ENCODE assay signal across 28 cellular contexts in genomic region chr12:128752386-128752785, GRCh38.
"Had no signal": no experiment of that assay in that cellular context is flagged by ENCODE, and none has a peak within 500 bp of the region (broad histone marks: within the 10 kb centered on the region; RNA-seq: fewer than 3 reads in every experiment).

No MANE protein-coding gene starts in this region.

- H3K4me1 Mint-ChIP-seq: stimulated activated memory B cell treated with anti-CD40 and anti-IgM and Interleukin-4, amounts not matched to agents 10 μg/mL and 1 μg/mL and 100 μg/mL, for 72 hours; stimulated activated naive B cell treated with anti-CD40 and anti-IgM and Interleukin-4, amounts not matched to agents 10 μg/mL and 1 μg/mL and 100 μg/mL, for 72 hours; stimulated activated naive CD8-positive, alpha-beta T cell treated with anti-CD3 and anti-CD28 coated beads, Interleukin-15, amount 100 ng/mL, for 72 hours had no signal

- ATAC-seq: stimulated activated effector memory CD8-positive, alpha-beta T cell treated with anti-CD3 and anti-CD28 coated beads, Interleukin-12 subunit alpha, Interleukin-12 subunit beta, amount 100 ng/mL, for 72 hours; stimulated activated memory B cell treated with anti-CD40 and anti-IgM and Interleukin-4, amounts not matched to agents 10 μg/mL and 1 μg/mL and 100 μg/mL, for 72 hours; stimulated activated naive B cell treated with anti-CD40 and anti-IgM and Interleukin-4, amounts not matched to agents 10 μg/mL and 1 μg/mL and 100 μg/mL, for 72 hours; stimulated activated naive CD8-positive, alpha-beta T cell treated with anti-CD3 and anti-CD28 coated beads, Interleukin-15, amount 100 ng/mL, for 72 hours; stimulated activated naive CD8-positive, alpha-beta T cell treated with anti-CD3 and anti-CD28 coated beads, Interleukin-15, Interleukin-2, amounts not matched to agents 100 U/mL and 50 U/mL, for 24 hours; upper lobe of right lung had no signal

- H3K27me3 Mint-ChIP-seq: stimulated activated naive CD8-positive, alpha-beta T cell treated with anti-CD3 and anti-CD28 coated beads, Interleukin-15, amount 100 ng/mL, for 72 hours; stimulated activated naive CD8-positive, alpha-beta T cell treated with anti-CD3 and anti-CD28 coated beads, Interleukin-15, Interleukin-2, amounts not matched to agents 100 ng/mL and 50 ng/mL, for 24 hours had no signal

- H3K4me1 ChIP-seq: stomach, suprapubic skin, testis, thyroid gland, tibial artery, tibial nerve, transverse colon, upper lobe of left lung, upper lobe of right lung, uterus, vagina had no signal

- H3K27ac ChIP-seq: stomach, suprapubic skin, testis, thoracic aorta, thyroid gland, tibial artery, tibial nerve, transverse colon, upper lobe of left lung, upper lobe of right lung, uterus, vagina had no signal

- H3K36me3 Mint-ChIP-seq: stimulated activated memory B cell treated with anti-CD40 and anti-IgM and Interleukin-4, amounts not matched to agents 10 μg/mL and 1 μg/mL and 100 μg/mL, for 72 hours; type B pancreatic cell had no signal

- H3K4me3 ChIP-seq: stomach, suprapubic skin, testis, thoracic aorta, thyroid gland, tibial artery, tibial nerve, transverse colon, upper lobe of left lung, upper lobe of right lung, uterus, vagina had no signal

- H3K27ac Mint-ChIP-seq: stimulated activated effector memory CD8-positive, alpha-beta T cell treated with anti-CD3 and anti-CD28 coated beads, Interleukin-12 subunit alpha, Interleukin-12 subunit beta, amount 100 ng/mL, for 72 hours; stimulated activated memory B cell treated with anti-CD40 and anti-IgM and Interleukin-4, amounts not matched to agents 10 μg/mL and 1 μg/mL and 100 μg/mL, for 72 hours; stimulated activated naive B cell treated with anti-CD40 and anti-IgM and Interleukin-4, amounts not matched to agents 10 μg/mL and 1 μg/mL and 100 μg/mL, for 72 hours; stimulated activated naive CD8-positive, alpha-beta T cell treated with anti-CD3 and anti-CD28 coated beads, Interleukin-15, amount 100 ng/mL, for 72 hours; stimulated activated naive CD8-positive, alpha-beta T cell treated with anti-CD3 and anti-CD28 coated beads, Interleukin-15, Interleukin-2, amounts not matched to agents 100 ng/mL and 50 ng/mL, for 24 hours; type B pancreatic cell had no signal

- H3K27me3 ChIP-seq: testis, thyroid gland, tibial nerve, transverse colon, upper lobe of left lung, upper lobe of right lung, uterus, vagina had no signal

- DNase-seq: stimulated activated CD4-positive, alpha-beta T cell treated with anti-CD3 and anti-CD28 coated beads, Interleukin-2, amount 100 ng/mL, for 48 hours; stimulated activated CD4-positive, alpha-beta T cell treated with anti-CD3 and anti-CD28 coated beads, Interleukin-4, amount 100 ng/mL, for 1 hour; stimulated activated CD4-positive, alpha-beta T cell treated with anti-CD3 and anti-CD28 coated beads, Interleukin-4, amount 100 ng/mL, for 24 hours; stimulated activated CD4-positive, alpha-beta T cell treated with anti-CD3 and anti-CD28 coated beads, Interleukin-4, amount 100 ng/mL, for 4 hours; stimulated activated CD8-positive, alpha-beta memory T cell treated with anti-CD3 and anti-CD28 coated beads, Interleukin-4, amount 100 ng/mL, for 48 hours; stimulated activated naive B cell treated with anti-CD40 and anti-IgM and Interleukin-4, amounts not matched to agents 10 μg/mL and 1 μg/mL and 100 μg/mL, for 72 hours; stimulated activated naive CD4-positive, alpha-beta T cell; stimulated activated naive CD4-positive, alpha-beta T cell treated with Interleukin-2 at 50 U/mL for 16 hours; stimulated activated naive CD8-positive, alpha-beta T cell treated with anti-CD3 and anti-CD28 coated beads, Interleukin-15, amount 100 ng/mL, for 72 hours; stimulated activated naive CD8-positive, alpha-beta T cell treated with anti-CD3 and anti-CD28 coated beads, Interleukin-15, Interleukin-2, amounts not matched to agents 100 U/mL and 50 U/mL, for 24 hours; stomach; substantia nigra; testis; thyroid gland; tibial artery; transverse colon; trophoblast cell; upper lobe of left lung; upper lobe of right lung; uterus had no signal

- H3K9me3 Mint-ChIP-seq: stimulated activated memory B cell treated with anti-CD40 and anti-IgM and Interleukin-4, amounts not matched to agents 10 μg/mL and 1 μg/mL and 100 μg/mL, for 72 hours; stimulated activated naive CD8-positive, alpha-beta T cell treated with anti-CD3 and anti-CD28 coated beads, Interleukin-15, amount 100 ng/mL, for 72 hours; type B pancreatic cell had no signal

- H3K36me3 ChIP-seq: stomach, suprapubic skin, thoracic aorta, thyroid gland, tibial artery, tibial nerve, transverse colon, upper lobe of left lung, upper lobe of right lung, uterus, vagina had no signal

- H3K9me3 ChIP-seq: suprapubic skin, testis, thoracic aorta, thyroid gland, tibial artery, transverse colon, upper lobe of left lung, upper lobe of right lung, uterus, vagina had no signal

- H3K4me3 Mint-ChIP-seq: stimulated activated effector memory CD8-positive, alpha-beta T cell treated with anti-CD3 and anti-CD28 coated beads, Interleukin-12 subunit alpha, Interleukin-12 subunit beta, amount 100 ng/mL, for 72 hours; stimulated activated memory B cell treated with anti-CD40 and anti-IgM and Interleukin-4, amounts not matched to agents 10 μg/mL and 1 μg/mL and 100 μg/mL, for 72 hours; stimulated activated naive B cell treated with anti-CD40 and anti-IgM and Interleukin-4, amounts not matched to agents 10 μg/mL and 1 μg/mL and 100 μg/mL, for 72 hours; stimulated activated naive CD8-positive, alpha-beta T cell treated with anti-CD3 and anti-CD28 coated beads, Interleukin-15, amount 100 ng/mL, for 72 hours; stimulated activated naive CD8-positive, alpha-beta T cell treated with anti-CD3 and anti-CD28 coated beads, Interleukin-15, Interleukin-2, amounts not matched to agents 100 ng/mL and 50 ng/mL, for 24 hours; type B pancreatic cell had no signal
